ENCODE assay signal across 28 cellular contexts in genomic region chr5:95252801-95253200, GRCh38.
"Had no signal": no experiment of that assay in that cellular context is flagged by ENCODE, and none has a peak within 500 bp of the region (broad histone marks: within the 10 kb centered on the region; RNA-seq: fewer than 3 reads in every experiment).

No MANE protein-coding gene starts in this region.

- H3K27me3 ChIP-seq: colonic mucosa, dorsolateral prefrontal cortex, esophagus muscularis mucosa, esophagus squamous epithelium, foreskin keratinocyte, gastrocnemius medialis, gastroesophageal sphincter had no signal

- H3K9me3 Mint-ChIP-seq: dendritic cell treated with granulocyte-macrophage colony-stimulating factor and Interleukin-4, amounts not matched to agents 40 ng/mL and 50 ng/mL, for 4 days had no signal

- H3K27me3 Mint-ChIP-seq: dendritic cell treated with granulocyte-macrophage colony-stimulating factor and Interleukin-4, amounts not matched to agents 40 ng/mL and 50 ng/mL, for 4 days; effector memory CD8-positive, alpha-beta T cell had no signal

- DNase-seq: colonic mucosa; cortex of kidney; dermis blood vessel endothelial cell; dorsolateral prefrontal cortex; effector CD4-positive, alpha-beta T cell; effector CD8-positive, alpha-beta T cell; effector memory CD4-positive, alpha-beta T cell; effector memory CD8-positive, alpha-beta T cell; endodermal cell; erythroblast; esophagus squamous epithelium; foreskin fibroblast; foreskin keratinocyte; foreskin melanocyte; gastrocnemius medialis; glutamatergic neuron; heart left ventricle; heart right ventricle had no signal

- H3K4me3 ChIP-seq: colonic mucosa, dorsolateral prefrontal cortex, esophagus muscularis mucosa, esophagus squamous epithelium, gastrocnemius medialis, gastroesophageal sphincter, heart left ventricle, heart right ventricle, hepatocyte had no signal

- H3K4me1 Mint-ChIP-seq: endodermal cell had no signal

- H3K79me2 ChIP-seq: hepatocyte had no signal

- H3K27ac Mint-ChIP-seq: dendritic cell treated with granulocyte-macrophage colony-stimulating factor and Interleukin-4, amounts not matched to agents 40 ng/mL and 50 ng/mL, for 4 days; effector memory CD8-positive, alpha-beta T cell; endodermal cell had no signal

- H3K4me3 Mint-ChIP-seq: dendritic cell treated with granulocyte-macrophage colony-stimulating factor and Interleukin-4, amounts not matched to agents 40 ng/mL and 50 ng/mL, for 4 days; effector memory CD8-positive, alpha-beta T cell; endodermal cell had no signal

- H3K4me1 ChIP-seq: colonic mucosa, esophagus muscularis mucosa, esophagus squamous epithelium, foreskin keratinocyte, gastrocnemius medialis, gastroesophageal sphincter, heart left ventricle, heart right ventricle had no signal

- H3K4me2 ChIP-seq: hepatocyte had no signal

- H2AFZ ChIP-seq: hepatocyte had no signal

- H3K36me3 ChIP-seq: colonic mucosa, esophagus muscularis mucosa, esophagus squamous epithelium, gastrocnemius medialis, gastroesophageal sphincter, heart left ventricle, heart right ventricle had no signal

- FAIRE-seq: colon, endometrium, endothelial cell of umbilical vein, frontal cortex had no signal

- H3K27ac ChIP-seq: colonic mucosa, dorsolateral prefrontal cortex, epithelial cell of prostate, esophagus muscularis mucosa, esophagus squamous epithelium, foreskin keratinocyte, gastrocnemius medialis, gastroesophageal sphincter, heart left ventricle, heart right ventricle, hepatocyte had no signal

- H3K9me3 ChIP-seq: colonic mucosa, esophagus muscularis mucosa, esophagus squamous epithelium, gastrocnemius medialis, gastroesophageal sphincter, heart left ventricle had no signal

- ATAC-seq: effector memory CD8-positive, alpha-beta T cell; esophagus mucosa; foreskin keratinocyte; gastrocnemius medialis; gastroesophageal sphincter; heart left ventricle; heart right ventricle had no signal
